19 cellular contexts compared by ENCODE assay signal in genomic region chr17:81383504-81384421, GRCh38. TPM values are rescaled to one million over a fixed set of nuclear protein-coding genes. Genes with fewer than 3 reads are reported as not detected.
DNase-seq lines count a peak whose midpoint lies in the region; ATAC-seq, FAIRE-seq and TF ChIP-seq lines count a peak whose summit lies in the region.
"Had no signal": no experiment of that assay in that cellular context is flagged by ENCODE, and none has a peak within 500 bp of the region (broad histone marks: within the 10 kb centered on the region; RNA-seq: fewer than 3 reads in every experiment).

No MANE protein-coding gene starts in this region.

- no peak for FAIRE-seq in K562 (lab: Jason Lieb, UNC)
- FAIRE-seq: GM12878, GM19239 had no signal

- H3K9ac ChIP-seq in K562 (ENCODE audit: insufficient read depth in 1 of 2, low read depth in 2 of 2, low read length in 2 of 2) = peak overlapping the region in 1 of 2 experiments; percentile 62; a peak in 2 of 4 replicates
- H3K9ac ChIP-seq: GM23248 had no signal

- H3K27me3 ChIP-seq in K562 (ENCODE audit: control insufficient read depth in 2 of 2, insufficient read depth in 2 of 2, low read length in 2 of 2) = no peaks in the 10 kb centered on the region
- H3K27me3 ChIP-seq in right cardiac atrium (ENCODE audit: control insufficient read depth, insufficient read depth) = no peaks in the 10 kb centered on the region

- no peak overlapping the region for H3K4me2 ChIP-seq in K562 (ENCODE audit: insufficient read depth, low read length)

- BruUV-seq in K562 (replicated peaks; lab: Mats Ljungman, UMichigan) = no TSS peak

- no peak for TF ChIP-seq RAD21 in K562 (CRISPR knock-in tag; conservative IDR thresholded peaks at IDR 0.05 in 1 of 2, IDR thresholded peaks at IDR 0.05 in 1 of 2)

- in situ Hi-C loops in K562 (cut with MboI) = no loop called here

- POLR2A ChIA-PET in RWPE1 (lab: Yijun Ruan, JAX; ENCODE audit: low non-redundant PET) = no interaction called here
- POLR2A ChIA-PET in K562 (lab: Yijun Ruan, JAX) = interaction anchor here (0.6 to 1.0 kb wide), 4 partner anchors 9 to 64 kb away, joined by 3 to 4 read pairs (median 4); no protein-coding TSS in a partner anchor

- no peaks in the 10 kb centered on the region for H3K9me1 ChIP-seq in K562 (ENCODE audit: control insufficient read depth, insufficient read depth, low read length)

- no peaks in the 10 kb centered on the region for H4K20me1 ChIP-seq in K562 (replicated peaks; ENCODE audit: control insufficient read depth, insufficient read depth, low read length)

- intact Hi-C loops in K562 (cut with micrococcal nuclease) = no loop called here
- intact Hi-C loops in right cardiac atrium (cut with DNase I) = no loop called here

- ATAC-seq in K562 (no peak), right cardiac atrium (no peak), HG02973 (IDR thresholded peaks at IDR 0.05; ENCODE audit: unreplicated experiment) (no peak)
- ATAC-seq: GM12878 had no signal

- H2AFZ ChIP-seq in K562 (ENCODE audit: low read depth, low read length) = no peak overlapping the region
- H2AFZ ChIP-seq: GM23248 had no signal

- no peaks in the 10 kb centered on the region for H3K9me3 ChIP-seq in K562 (replicated peaks; ENCODE audit: control insufficient read depth, insufficient read depth, low read depth, low read length)
- no peaks in the 10 kb centered on the region for H3K9me3 ChIP-seq in right cardiac atrium (ENCODE audit: control insufficient read depth, low read length)
- H3K9me3 ChIP-seq: HAP-1 had no signal

- no peak for TF ChIP-seq POLR2A in K562 (conservative IDR thresholded peaks at IDR 0.05)

- TF ChIP-seq CTCF in RWPE1 (conservative IDR thresholded peaks at IDR 0.05; ENCODE audit: low read depth) (no peak), K562 (IDR thresholded peaks at IDR 0.05 in 2 of 3, conservative IDR thresholded peaks at IDR 0.05 in 1 of 3; ENCODE audit: insufficient read depth in 2 of 3, low read depth in 1 of 3, low read length in 3 of 3) (no peak)

- 66% methylated on average over 21 of the region's 32 CpGs for WGBS in K562 (ENCODE audit: insufficient coverage, low coverage, missing lambda C conversion rate)
- 91% methylated on average over 32 of the region's 32 CpGs for WGBS in right cardiac atrium

- no peak overlapping the region for H3K4me3 ChIP-seq in K562
- no peak overlapping the region for H3K4me3 ChIP-seq in right cardiac atrium (ENCODE audit: low read length)
- H3K4me3 ChIP-seq: GM12878, GM23248, HAP-1 had no signal

- TF ChIP-seq EP300 in K562 (IDR thresholded peaks at IDR 0.05; ENCODE audit: low read length) = no peak

- no peaks in the 10 kb centered on the region for H3K79me2 ChIP-seq in K562 (ENCODE audit: control insufficient read depth, insufficient read depth, low read length)

- peak overlapping the region; percentile 94; the same call in 1 of the 2 replicates for H3K27ac ChIP-seq in RWPE1
- H3K27ac ChIP-seq in K562 (ENCODE audit: extremely low read depth, low read depth, low read length) = no peak overlapping the region
- no peak overlapping the region for H3K27ac ChIP-seq in right cardiac atrium (ENCODE audit: low read length)
- H3K27ac ChIP-seq in substantia nigra (ENCODE audit: low read depth, low read length, poor library complexity, severe bottlenecking) = peak overlapping the region; percentile 99
- H3K27ac ChIP-seq: GM23248 had no signal

- H3K4me1 ChIP-seq in K562 (replicated peaks in 1 of 2; ENCODE audit: control insufficient read depth in 2 of 2, insufficient read depth in 2 of 2, low read length in 2 of 2) = peaks cover 7 to 73% of the 10 kb centered on the region in 2 experiments; a peak in 4 of 5 replicates
- peaks cover 7% of the 10 kb centered on the region for H3K4me1 ChIP-seq in right cardiac atrium (ENCODE audit: control insufficient read depth, insufficient read depth, low read length)

- CTCF ChIA-PET in RWPE1 (lab: Yijun Ruan, JAX) (no interaction called here), K562 (lab: Yijun Ruan, JAX; ENCODE audit: low intra/inter-chr PET ratio) (no interaction called here)

- no peak for DNase-seq in RWPE1 (ENCODE audit: low spot score)
- DNase-seq in K562 (ENCODE audit: extremely low read depth in 1 of 4, low spot score in 3 of 4) = no peak
- peak in 2 of 3 donors; percentile 51 to 59 for DNase-seq in right cardiac atrium
- DNase-seq in substantia nigra (lab: John Stamatoyannopoulos, UW) = peak in 4 of 49 donors; percentile 23 to 52 (median 42)
- DNase-seq in RPMI8226 = no peak
- no peak for DNase-seq in UCSD-AML1 (lab: John Stamatoyannopoulos, UW; ENCODE audit: unreplicated experiment)
- DNase-seq: ACHN; CD8-positive, alpha-beta memory T cell; DMS53; EL; GM23248; NCI-H1105; NCI-H1694; NCI-H510A; NCI-H774 had no signal

- H3K36me3 ChIP-seq in K562 (ENCODE audit: control insufficient read depth, insufficient read depth, low read length) = no peaks in the 10 kb centered on the region
- H3K36me3 ChIP-seq: HAP-1 had no signal

TF ChIP-seq in K562, 482 proteins besides CTCF, POLR2A, EP300 and RAD21:
- TF ChIP-seq HNRNPL (IDR thresholded peaks at IDR 0.05; ENCODE audit: low read depth, low read length) (0 out of 2 replicates have a peak, but pooled peaks have one; percentile 76), ZNF436 (CRISPR knock-in tag; IDR thresholded peaks at IDR 0.05) (no peak), POLR2G (IDR thresholded peaks at IDR 0.05; ENCODE audit: low read depth, low read length) (peak; percentile 53)

RNA-seq across cellular contexts. Expression of gene BAHCC1, which starts 11.5 kb away (rescaled TPM):
- 32.5 and 87.9 TPM in 2 replicates for total RNA-seq in K562 (2011; cell fraction: chromatin; rRNA removed; ENCODE audit: low replicate concordance)
- 48.6 and 57.5 TPM in 2 replicates for total RNA-seq in K562 (2011; cell fraction: nucleolus; rRNA removed)
- total RNA-seq in K562 (2011; cell fraction: nucleoplasm; rRNA removed) = 39.0 and 40.6 TPM in 2 replicates
- total RNA-seq in K562 (2014; rRNA removed) = 11.1 and 13.9 TPM in 2 replicates
- 2.1 and 2.6 TPM in 2 replicates for total RNA-seq in K562 (2014; rRNA removed; fragmentation: Illumina TruSeq; extraction: Trizol)
- total RNA-seq in K562 (2015; rRNA removed; fragmentation: Illumina TruSeq; extraction: Trizol) = 5.0 and 6.5 TPM in 2 replicates
- total RNA-seq in K562 (2021) = 20.8 and 26.9 TPM in 2 replicates
- polyA plus RNA-seq in K562 (2011; rRNA removed) = 4.4 and 11.8 TPM in 2 replicates
- 8.6 and 8.8 TPM in 2 replicates for polyA plus RNA-seq in K562 (2011; cell fraction: cytosol; rRNA removed)
- 112 and 139 TPM in 2 replicates for polyA plus RNA-seq in K562 (2011; cell fraction: nucleus; rRNA removed)
- polyA plus RNA-seq in K562 (2012) = 14.4 and 22.5 TPM in 2 replicates
- polyA plus RNA-seq in K562 (2014; fragmentation: Illumina TruSeq; extraction: Trizol) = 5.5 and 6.8 TPM in 2 replicates
- under 1 TPM; 0.14 to 0.24 TPM for polyA plus RNA-seq in K562 (2014; fragmentation: Nextera tagmentation; extraction: Ambion mirVana)
- polyA plus RNA-seq in K562 (2014; rRNA removed) = 17.2 and 23.3 TPM in 2 replicates
- polyA minus RNA-seq in K562 (2011; rRNA and poly(A)+ RNA removed) = 0.72 and 2.7 TPM in 2 replicates
- 6.8 and 8.7 TPM in 2 replicates for polyA minus RNA-seq in K562 (2011; cell fraction: cytosol; rRNA and poly(A)+ RNA removed)
- polyA minus RNA-seq in K562 (2011; cell fraction: nucleus; rRNA and poly(A)+ RNA removed) = 12.7 and 15.3 TPM in 2 replicates
- total RNA-seq in right cardiac atrium = 10 to 100 TPM in 2 of 4 donors, 1 to 10 TPM in 2; 8.3 to 12.8 (median 9.4) TPM
- 8.7 TPM for polyA plus RNA-seq in right cardiac atrium
- total RNA-seq: CD8-positive, alpha-beta memory T cell had no signal
- polyA plus RNA-seq: CD8-positive, alpha-beta memory T cell had no signal

Comparison
In these comparisons a context has a peak if more than half of its experiments do, and no peak if none do; other contexts are left out.
1. DNase-seq: peak in right cardiac atrium (2 of 3); none in RWPE1 (single experiment), K562 (0 of 4), RPMI8226 (single experiment) and UCSD-AML1 (single experiment).
2. H3K27ac ChIP-seq: peak in RWPE1 (single experiment) and substantia nigra (single experiment); none in K562 (single experiment) and right cardiac atrium (single experiment).